In the genomic region with DNA sequence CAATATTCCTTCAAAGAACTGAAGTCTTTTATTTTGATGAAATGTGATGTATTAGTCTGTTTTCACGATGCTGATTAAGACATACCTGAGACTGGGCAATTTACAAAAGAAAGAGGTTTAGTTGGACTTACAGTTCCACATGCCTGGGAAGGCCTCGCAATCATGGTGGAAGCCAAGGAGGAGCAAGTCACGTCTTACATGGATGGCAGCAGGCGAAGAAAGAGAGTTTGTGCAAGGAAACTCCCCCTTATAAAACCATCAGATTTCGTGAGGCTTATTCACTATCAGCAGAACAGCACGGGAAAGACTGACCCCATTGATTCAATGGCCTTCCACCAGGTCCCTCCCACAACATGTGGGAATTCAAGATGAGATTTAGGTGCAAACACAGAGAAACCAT, we compare ENCODE assay signal across 32 cellular contexts.
"Had no signal": no experiment of that assay in that cellular context is flagged by ENCODE, and none has a peak within 500 bp of the region (broad histone marks: within the 10 kb centered on the region; RNA-seq: fewer than 3 reads in every experiment).

No MANE protein-coding gene starts in this region.

- H3K4me3 ChIP-seq: adrenal gland, ascending aorta, body of pancreas, breast epithelium, cardiac muscle cell had no signal

- H3K4me1 ChIP-seq: adrenal gland, ascending aorta, body of pancreas, breast epithelium had no signal

- H3K27me3 ChIP-seq: adrenal gland, ascending aorta, body of pancreas, brain microvascular endothelial cell, breast epithelium, cardiac muscle cell had no signal

- H3K9me3 ChIP-seq: adrenal gland had no signal

- H3K36me3 ChIP-seq: adrenal gland, ascending aorta, brain microvascular endothelial cell, breast epithelium, cardiac muscle cell had no signal

- H3K27ac ChIP-seq: adrenal gland, ascending aorta, body of pancreas, brain microvascular endothelial cell, breast epithelium, cardiac muscle cell had no signal

- DNase-seq: activated effector memory CD4-positive, alpha-beta T cell treated with anti-CD3 and anti-CD28 coated beads, Interleukin-2, amount 50 U/mL, for 16 hours; activated effector memory CD4-positive, alpha-beta T cell treated with Interleukin-2 at 50 U/mL for 16 hours; activated gamma-delta T cell; activated gamma-delta T cell treated with Interleukin-2 at 50 U/mL for 16 hours; activated naive CD4-positive, alpha-beta T cell; activated naive CD4-positive, alpha-beta T cell treated with anti-CD3 and anti-CD28 coated beads for 36 hours; activated naive CD4-positive, alpha-beta T cell treated with anti-CD3 and anti-CD28 coated beads, Interleukin-2, amount 10 ng/mL, durations not matched to agents 7 days and 5 days; activated naive CD4-positive, alpha-beta T cell treated with anti-CD3 and anti-CD28 coated beads, Interleukin-2, amount 50 U/mL, for 16 hours; activated naive CD4-positive, alpha-beta T cell treated with Interleukin-2 at 50 U/mL for 16 hours; activated naive CD8-positive, alpha-beta T cell treated with anti-CD3 and anti-CD28 coated beads for 36 hours; activated naive CD8-positive, alpha-beta T cell treated with anti-CD3 and anti-CD28 coated beads, Interleukin-2, amount 10 ng/mL, durations not matched to agents 7 days and 5 days; activated naive CD8-positive, alpha-beta T cell treated with anti-CD3 and anti-CD28 coated beads, Interleukin-2, amount 50 U/mL, for 24 hours; activated T-cell treated with anti-CD3 and anti-CD28 coated beads, Interleukin-2, amount 50 U/mL, for 4 hours; activated T-cell treated with anti-CD3 and anti-CD28 coated beads, Interleukin-2, amount 50 U/mL, for 48 hours; activated T-cell treated with anti-CD3 and anti-CD28 coated beads, Interleukin-2, amount 50 U/mL, for 72 hours; adrenal gland; amniotic stem cell; amygdala; anterior cingulate cortex; aorta; body of pancreas; brain microvascular endothelial cell; caudate nucleus; central memory CD4-positive, alpha-beta T cell; cerebellar nuclear complex had no signal

- ATAC-seq: activated naive CD4-positive, alpha-beta T cell treated with anti-CD3 and anti-CD28 coated beads, Interleukin-2, amount 50 U/mL, for 72 hours; activated naive CD8-positive, alpha-beta T cell treated with anti-CD3 and anti-CD28 coated beads, Interleukin-2, amount 50 U/mL, for 24 hours; activated T-cell treated with anti-CD3 and anti-CD28 coated beads, Interleukin-2, amount 50 U/mL, for 4 hours; activated T-cell treated with anti-CD3 and anti-CD28 coated beads, Interleukin-2, amount 50 U/mL, for 72 hours; activated T-helper 17 cell treated with anti-CD3 and anti-CD28 coated beads, Interleukin-2, amount 50 U/mL, for 72 hours; body of pancreas had no signal

- FAIRE-seq: astrocyte, bronchial epithelial cell had no signal
